Comparison of ENCODE assay signal across 8 cellular contexts in the genomic region with DNA sequence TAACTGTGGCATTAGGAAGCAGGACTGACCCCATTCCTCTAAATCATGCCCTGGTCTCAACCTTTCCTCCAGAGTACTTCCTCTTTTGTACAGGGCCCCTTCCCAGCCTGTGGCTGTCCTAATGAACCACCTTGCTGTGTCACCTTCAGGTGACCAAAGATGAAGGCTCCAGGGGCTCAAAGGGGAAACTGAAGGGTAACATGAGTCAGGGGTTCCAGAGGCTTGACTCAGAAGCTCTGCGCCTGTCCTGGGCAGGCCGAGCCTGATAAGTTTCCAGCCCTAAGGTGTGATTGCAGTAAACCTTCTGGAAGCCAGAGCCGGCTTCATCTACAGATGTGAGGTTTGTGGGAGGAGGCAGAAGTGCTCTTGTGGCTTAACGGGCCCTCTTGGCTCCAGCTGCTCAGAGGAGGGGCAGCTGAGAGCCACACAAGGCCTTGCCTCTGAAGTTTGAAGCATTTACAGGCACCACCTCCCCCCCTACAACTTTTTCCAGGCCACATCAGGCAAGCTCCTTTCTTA.
DNase-seq lines count a peak whose midpoint lies in the region; ATAC-seq and TF ChIP-seq lines count a peak whose summit lies in the region.

No MANE protein-coding gene starts in this region.

- DNase-seq in GM10266 (ENCODE audit: extremely low spot score) (peak; percentile 66), MV-4-11 (lab: John Stamatoyannopoulos, UW) (peak; percentile 92), myocyte (ENCODE audit: low read depth) (peak; percentile 46), ACHN (no peak), occipital lobe (lab: John Stamatoyannopoulos, UW) (no peak)
- peak; percentile 76 to 83 for DNase-seq in activated T-cell treated with anti-CD3 and anti-CD28 coated beads, Interleukin-2, amount 50 U/mL, for 72 hours

- no peaks in the 10 kb centered on the region for H3K9me3 Mint-ChIP-seq in activated T-cell treated with anti-CD3 and anti-CD28 coated beads, Interleukin-2, amount 50 U/mL, for 72 hours

- ATAC-seq in GM21737 (IDR thresholded peaks at IDR 0.05; ENCODE audit: unreplicated experiment) (peak; percentile 51), HG03521 (IDR thresholded peaks at IDR 0.05; ENCODE audit: unreplicated experiment) (no peak)
- ATAC-seq in activated T-cell treated with anti-CD3 and anti-CD28 coated beads, Interleukin-2, amount 50 U/mL, for 72 hours (replicated peaks in 1 of 2) = peak; percentile 79 to 81

- peak overlapping the region; percentile 100 for H3K27ac Mint-ChIP-seq in activated T-cell treated with anti-CD3 and anti-CD28 coated beads, Interleukin-2, amount 50 U/mL, for 72 hours

- H3K27me3 Mint-ChIP-seq in activated T-cell treated with anti-CD3 and anti-CD28 coated beads, Interleukin-2, amount 50 U/mL, for 72 hours (ENCODE audit: low read depth) = no peaks in the 10 kb centered on the region

- peak overlapping the region; percentile 79 to 84 for H3K4me3 Mint-ChIP-seq in activated T-cell treated with anti-CD3 and anti-CD28 coated beads, Interleukin-2, amount 50 U/mL, for 72 hours

- H3K4me1 Mint-ChIP-seq in activated T-cell treated with anti-CD3 and anti-CD28 coated beads, Interleukin-2, amount 50 U/mL, for 72 hours (ENCODE audit: low read depth) = peaks cover 99% of the 10 kb centered on the region

- TF ChIP-seq CTCF in GM10266 (IDR thresholded peaks at IDR 0.05; ENCODE audit: control insufficient read depth, insufficient read depth, low read depth, missing control alignments) = no peak

- in situ Hi-C loops in ACHN (cut with HindIII; ENCODE audit: low pct_ligation_motif_present, low pct_unique_long_range_greater_than_20kb, low sequenced_read_pairs) = no loop called here

- H3K36me3 Mint-ChIP-seq in activated T-cell treated with anti-CD3 and anti-CD28 coated beads, Interleukin-2, amount 50 U/mL, for 72 hours (ENCODE audit: insufficient read depth in 2 of 2) = peaks cover 4 to 6% of the 10 kb centered on the region in 2 donors

Comparison
In these comparisons a context has a peak if more than half of its experiments do, and no peak if none do; other contexts are left out.
1. DNase-seq: peak in GM10266 (single experiment), MV-4-11 (single experiment), activated T-cell treated with anti-CD3 and anti-CD28 coated beads, Interleukin-2, amount 50 U/mL, for 72 hours (2 of 2) and myocyte (single experiment); none in ACHN (single experiment) and occipital lobe (single experiment).